ENCODE assay signal across 31 cellular contexts in the genomic region with DNA sequence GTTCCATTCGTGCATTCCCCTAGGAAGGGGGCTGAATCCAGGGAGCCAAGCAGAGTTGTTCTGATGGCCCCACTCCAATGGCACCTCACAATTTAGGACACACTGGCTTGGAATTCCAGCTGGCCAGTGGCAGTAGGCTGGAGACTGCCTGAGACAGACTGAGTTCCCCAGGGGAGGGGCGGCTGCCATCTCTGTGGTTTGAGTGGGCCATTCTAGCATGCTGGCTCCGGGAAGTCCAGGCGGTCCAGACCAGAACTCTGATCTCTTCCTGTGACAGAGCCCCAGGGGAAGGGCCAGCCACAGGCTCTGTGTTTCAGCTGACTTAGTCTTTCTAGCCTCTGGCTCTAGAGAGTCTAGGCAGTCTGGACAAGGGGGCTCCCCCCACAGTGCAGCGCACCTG.
"Had no signal": no experiment of that assay in that cellular context is flagged by ENCODE, and none has a peak within 500 bp of the region (broad histone marks: within the 10 kb centered on the region; RNA-seq: fewer than 3 reads in every experiment).

No MANE protein-coding gene starts in this region.

- H3K36me3 ChIP-seq: adrenal gland, ascending aorta, breast epithelium, cardiac muscle cell, WERI-Rb-1 had no signal

- H3K27ac ChIP-seq: adrenal gland, ascending aorta, breast epithelium, cardiac muscle cell, coronary artery, dorsolateral prefrontal cortex, WERI-Rb-1 had no signal

- H3K27me3 ChIP-seq: ascending aorta, breast epithelium, cardiac muscle cell, dorsolateral prefrontal cortex had no signal

- H3K4me3 ChIP-seq: adrenal gland, ascending aorta, breast epithelium, cardiac muscle cell, coronary artery, dorsolateral prefrontal cortex had no signal

- H3K9me3 ChIP-seq: adrenal gland, ascending aorta, breast epithelium had no signal

- DNase-seq: activated B cell treated with CpG ODN at 0.5 μM for 24 hours; activated CD4-positive, alpha-beta memory T cell treated with anti-CD3 and anti-CD28 coated beads for 36 hours; activated CD4-positive, alpha-beta T cell treated with anti-CD3 and anti-CD28 coated beads for 36 hours; activated CD4-positive, alpha-beta T cell treated with anti-CD3 and anti-CD28 coated beads, Interleukin-2, amount 10 ng/mL, durations not matched to agents 24 days and 14 days; activated CD8-positive, alpha-beta memory T cell treated with anti-CD3 and anti-CD28 coated beads, Interleukin-2, amount 10 ng/mL, durations not matched to agents 7 days and 5 days; activated CD8-positive, alpha-beta memory T cell treated with anti-CD3 and anti-CD28 coated beads, Interleukin-2, amount 50 U/mL, for 4 hours; activated CD8-positive, alpha-beta T cell treated with anti-CD3 and anti-CD28 coated beads, Interleukin-2, amount 10 ng/mL, durations not matched to agents 7 days and 5 days; activated effector memory CD4-positive, alpha-beta T cell treated with anti-CD3 and anti-CD28 coated beads, Interleukin-2, amount 50 U/mL, for 16 hours; activated naive CD4-positive, alpha-beta T cell treated with anti-CD3 and anti-CD28 coated beads for 36 hours; activated naive CD8-positive, alpha-beta T cell treated with anti-CD3 and anti-CD28 coated beads for 36 hours; activated naive CD8-positive, alpha-beta T cell treated with anti-CD3 and anti-CD28 coated beads, Interleukin-2, amount 50 U/mL, for 24 hours; activated T-cell treated with anti-CD3 and anti-CD28 coated beads, Interleukin-2, amount 50 U/mL, for 1 hour; activated T-cell treated with anti-CD3 and anti-CD28 coated beads, Interleukin-2, amount 50 U/mL, for 48 hours; adrenal gland; amygdala; central memory CD4-positive, alpha-beta T cell; cerebellar nuclear complex; dorsolateral prefrontal cortex; effector memory CD4-positive, alpha-beta T cell; endodermal cell; foreskin fibroblast; SW 1271; T-cell; T1000; WERI-Rb-1 had no signal

- ATAC-seq: activated CD4-positive, alpha-beta T cell treated with anti-CD3 and anti-CD28 coated beads for 36 hours; activated CD4-positive, CD25-positive, alpha-beta regulatory T cell treated with anti-CD3 and anti-CD28 coated beads, Interleukin-2, amount 50 U/mL, for 24 hours; activated CD8-positive, alpha-beta memory T cell treated with anti-CD3 and anti-CD28 coated beads, Interleukin-2, amount 10 ng/mL, durations not matched to agents 7 days and 5 days; activated CD8-positive, alpha-beta T cell treated with anti-CD3 and anti-CD28 coated beads, Interleukin-2, amount 10 ng/mL, durations not matched to agents 7 days and 5 days; activated naive CD8-positive, alpha-beta T cell treated with anti-CD3 and anti-CD28 coated beads, Interleukin-2, amount 50 U/mL, for 24 hours; esophagus mucosa; T-cell had no signal

- H3K4me1 ChIP-seq: adrenal gland, ascending aorta, breast epithelium had no signal
